Comparison of ENCODE assay signal across 15 cellular contexts in the genomic region with DNA sequence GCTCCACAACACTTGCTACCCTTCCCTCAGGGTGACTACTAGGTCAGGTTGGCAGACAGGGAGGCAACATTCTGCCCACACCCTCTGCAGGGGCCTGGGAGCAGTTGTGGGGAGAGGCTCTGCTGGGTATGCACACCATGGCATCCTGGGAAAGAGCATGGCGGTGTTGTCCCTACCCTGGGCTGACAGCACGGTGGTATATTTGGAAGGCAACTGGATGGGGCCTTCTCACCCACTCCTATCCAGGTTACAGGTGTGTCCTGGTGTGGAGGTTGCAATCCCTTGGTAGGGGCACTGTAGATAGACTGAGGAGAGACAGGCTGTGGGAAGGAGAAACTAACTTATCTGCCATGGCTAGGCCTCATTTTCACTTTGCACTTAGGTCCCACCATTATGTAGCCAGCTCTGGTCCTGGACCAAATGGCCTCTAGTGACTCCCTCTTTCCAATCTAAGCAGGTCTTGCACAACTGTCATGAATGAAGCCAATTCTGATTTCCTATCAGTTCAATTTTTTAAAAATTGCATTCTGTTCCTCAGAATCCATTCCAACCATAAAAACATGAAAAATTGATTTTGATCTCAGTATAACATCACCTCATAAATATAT. TPM values are rescaled to one million over a fixed set of nuclear protein-coding genes. Genes with fewer than 3 reads are reported as not detected.
DNase-seq lines count a peak whose midpoint lies in the region; ATAC-seq and TF ChIP-seq lines count a peak whose summit lies in the region.
"Had no signal": no experiment of that assay in that cellular context is flagged by ENCODE, and none has a peak within 500 bp of the region (broad histone marks: within the 10 kb centered on the region; RNA-seq: fewer than 3 reads in every experiment).

No MANE protein-coding gene starts in this region.

- H3K27me3 ChIP-seq in CD4-positive, alpha-beta memory T cell (ENCODE audit: insufficient read depth, low read length), result no peaks in the 10 kb centered on the region
- H3K27me3 ChIP-seq in Panc1 (ENCODE audit: control insufficient read depth, insufficient read depth, low read length) (no peaks in the 10 kb centered on the region), gastrocnemius medialis (no peaks in the 10 kb centered on the region)
- H3K27me3 ChIP-seq: SJSA1, transverse colon had no signal

- H3K4me3 ChIP-seq in CD4-positive, alpha-beta memory T cell (ENCODE audit: low read length in 2 of 2), result no peak overlapping the region
- H3K4me3 ChIP-seq in Panc1 (ENCODE audit: low read depth in 2 of 2, low read length in 2 of 2) (no peak overlapping the region), gastrocnemius medialis (no peak overlapping the region)
- H3K4me3 ChIP-seq: SJSA1, transverse colon had no signal

- TF ChIP-seq POLR2A in gastrocnemius medialis (IDR thresholded peaks at IDR 0.05), result no peak

- H3K4me1 Mint-ChIP-seq in CD4-positive, alpha-beta memory T cell, result peaks cover 66 to 94% (median 79%) of the 10 kb centered on the region in 4 donors
- H3K4me1 Mint-ChIP-seq in immature natural killer cell, result peaks cover 52 to 65% of the 10 kb centered on the region in 2 donors
- peaks cover 74% of the 10 kb centered on the region for H3K4me1 Mint-ChIP-seq in stimulated activated effector memory CD8-positive, alpha-beta T cell treated with anti-CD3 and anti-CD28 coated beads, Interleukin-12 subunit alpha, Interleukin-12 subunit beta, amount 100 ng/mL, for 72 hours

- POLR2A ChIA-PET in CD4-positive, alpha-beta memory T cell (lab: Charles Lee; ENCODE audit: partially characterized antibody), result interaction anchor here (0.6 to 13.5 kb wide), 4 partner anchors 41 to 164 kb away, joined by 3 to 253 read pairs (median 84); a partner anchor contains a TSS
- POLR2A ChIA-PET in Panc1 (lab: Charles Lee), result no interaction called here

- H3K9me3 Mint-ChIP-seq in CD4-positive, alpha-beta memory T cell, result peaks cover 0 to 2% (median 0%) of the 10 kb centered on the region in 8 donors
- no peaks in the 10 kb centered on the region for H3K9me3 Mint-ChIP-seq in immature natural killer cell
- H3K9me3 Mint-ChIP-seq in stimulated activated effector memory CD8-positive, alpha-beta T cell treated with anti-CD3 and anti-CD28 coated beads, Interleukin-12 subunit alpha, Interleukin-12 subunit beta, amount 100 ng/mL, for 72 hours, result no peaks in the 10 kb centered on the region

- H3K4me1 ChIP-seq in CD4-positive, alpha-beta memory T cell (ENCODE audit: insufficient read depth, low read length), result peaks cover 82% of the 10 kb centered on the region
- H3K4me1 ChIP-seq in Panc1 (ENCODE audit: control insufficient read depth, insufficient read depth, low read length) (peaks cover 38% of the 10 kb centered on the region), gastrocnemius medialis (peaks cover 28 to 30% of the 10 kb centered on the region in 2 donors)

- H3K9me3 ChIP-seq in CD4-positive, alpha-beta memory T cell (ENCODE audit: control insufficient read depth in 1 of 2, low read length in 2 of 2), result no peaks in the 10 kb centered on the region
- H3K9me3 ChIP-seq in Panc1 (ENCODE audit: control insufficient read depth, insufficient read depth, low read depth, low read length), result peaks cover 3% of the 10 kb centered on the region; the same call in 1 of the 2 replicates
- H3K9me3 ChIP-seq in gastrocnemius medialis, result no peaks in the 10 kb centered on the region
- H3K9me3 ChIP-seq: SJSA1, transverse colon had no signal

- TF ChIP-seq CTCF in Panc1 (IDR thresholded peaks at IDR 0.05) (no peak), gastrocnemius medialis (IDR thresholded peaks at IDR 0.05 in 4 of 5, conservative IDR thresholded peaks at IDR 0.05 in 1 of 5) (no peak)

- intact Hi-C loops in CD4-positive, alpha-beta memory T cell (cut with micrococcal nuclease), result loop anchor here (5.0 kb wide), 2 partner anchors 152 to 168 kb away; a partner anchor contains a TSS
- intact Hi-C loops in Panc1 (cut with micrococcal nuclease; ENCODE audit: unreplicated experiment), result loop anchor here (5.0 kb wide), 2 partner anchors 57 to 73 kb away; no protein-coding TSS in a partner anchor
- intact Hi-C loops in gastrocnemius medialis (cut with DNase I; ENCODE audit: low total_unique reads), result no loop called here

- peak in 1 of 5 donors; percentile 33 for DNase-seq in CD4-positive, alpha-beta memory T cell
- DNase-seq in Panc1 (ENCODE audit: low read depth, low spot score) (no peak), immature natural killer cell (no peak), occipital lobe (lab: John Stamatoyannopoulos, UW) (no peak), gastrocnemius medialis (no peak)
- DNase-seq in stimulated activated effector memory CD8-positive, alpha-beta T cell treated with anti-CD3 and anti-CD28 coated beads, Interleukin-12 subunit alpha, Interleukin-12 subunit beta, amount 100 ng/mL, for 72 hours (ENCODE audit: low spot score in 2 of 2), result no peak
- DNase-seq: activated CD8-positive, alpha-beta memory T cell treated with anti-CD3 and anti-CD28 coated beads for 24 hours; activated effector memory CD4-positive, alpha-beta T cell treated with anti-CD3 and anti-CD28 coated beads, Interleukin-2, amount 50 U/mL, for 16 hours; NCI-H1105 treated with DMSO at 0.1 percent for 48 hours; NCI-H2227 treated with DMSO at 0.1 percent for 48 hours; transverse colon had no signal

- peak overlapping the region; percentile 97 for H3K27ac ChIP-seq in CD4-positive, alpha-beta memory T cell (ENCODE audit: low read depth, low read length)
- H3K27ac ChIP-seq in Panc1 (ENCODE audit: low read length) (peak overlapping the region; percentile 98), gastrocnemius medialis (no peak overlapping the region)

- in situ Hi-C loops in Panc1 (cut with HindIII; ENCODE audit: low pct_unique_long_range_greater_than_20kb, low sequenced_read_pairs) (no loop called here), gastrocnemius medialis (cut with MboI; ENCODE audit: low sequenced_read_pairs in 4 of 4) (no loop called here)

- peak overlapping the region; percentile 94 to 99 (median 98) for H3K27ac Mint-ChIP-seq in CD4-positive, alpha-beta memory T cell
- H3K27ac Mint-ChIP-seq in immature natural killer cell, result peak overlapping the region; percentile 39 to 83 (median 65)
- H3K27ac Mint-ChIP-seq in stimulated activated effector memory CD8-positive, alpha-beta T cell treated with anti-CD3 and anti-CD28 coated beads, Interleukin-12 subunit alpha, Interleukin-12 subunit beta, amount 100 ng/mL, for 72 hours, result peak overlapping the region; percentile 93

- no TSS peak for BruUV-seq in Panc1 (replicated peaks; lab: Mats Ljungman, UMichigan)

- ATAC-seq in Panc1 (no peak), SK-N-SH treated with all-trans-retinoic acid at 6 μM for 48 hours (no peak), gastrocnemius medialis (no peak), HG03095 (IDR thresholded peaks at IDR 0.05; ENCODE audit: unreplicated experiment) (no peak)
- no peak for ATAC-seq in stimulated activated effector memory CD8-positive, alpha-beta T cell treated with anti-CD3 and anti-CD28 coated beads, Interleukin-12 subunit alpha, Interleukin-12 subunit beta, amount 100 ng/mL, for 72 hours

- H3K36me3 Mint-ChIP-seq in CD4-positive, alpha-beta memory T cell, result no peaks in the 10 kb centered on the region
- H3K36me3 Mint-ChIP-seq in immature natural killer cell, result peaks cover 0 to 6% (median 0%) of the 10 kb centered on the region in 3 donors
- H3K36me3 Mint-ChIP-seq in stimulated activated effector memory CD8-positive, alpha-beta T cell treated with anti-CD3 and anti-CD28 coated beads, Interleukin-12 subunit alpha, Interleukin-12 subunit beta, amount 100 ng/mL, for 72 hours, result peaks cover 12% of the 10 kb centered on the region
- H3K36me3 Mint-ChIP-seq: brain had no signal

- H3K27me3 Mint-ChIP-seq in CD4-positive, alpha-beta memory T cell, result no peaks in the 10 kb centered on the region
- H3K27me3 Mint-ChIP-seq in immature natural killer cell (ENCODE audit: low read depth in 3 of 3), result peaks cover 0 to 27% (median 10%) of the 10 kb centered on the region in 3 donors

- CTCF ChIA-PET in CD4-positive, alpha-beta memory T cell (lab: Charles Lee; ENCODE audit: partially characterized antibody), result interaction anchor here (1.3 kb wide), 1 partner anchor 38 kb away, joined by 4 read pairs; no protein-coding TSS in a partner anchor
- CTCF ChIA-PET in Panc1 (lab: Charles Lee), result no interaction called here

- peak overlapping the region in 4 of 8 donors; percentile 43 to 90 (median 62) for H3K4me3 Mint-ChIP-seq in CD4-positive, alpha-beta memory T cell
- no peak overlapping the region for H3K4me3 Mint-ChIP-seq in immature natural killer cell
- H3K4me3 Mint-ChIP-seq in stimulated activated effector memory CD8-positive, alpha-beta T cell treated with anti-CD3 and anti-CD28 coated beads, Interleukin-12 subunit alpha, Interleukin-12 subunit beta, amount 100 ng/mL, for 72 hours, result no peak overlapping the region
- H3K4me3 Mint-ChIP-seq: brain had no signal

- no peaks in the 10 kb centered on the region for H3K36me3 ChIP-seq in CD4-positive, alpha-beta memory T cell (ENCODE audit: insufficient read depth, low read length)
- H3K36me3 ChIP-seq in Panc1 (ENCODE audit: control insufficient read depth, insufficient read depth, low read length) (no peaks in the 10 kb centered on the region), gastrocnemius medialis (no peaks in the 10 kb centered on the region)
- H3K36me3 ChIP-seq: SJSA1, transverse colon had no signal

TF ChIP-seq in SK-N-SH treated with all-trans-retinoic acid at 6 μM for 48 hours, 23 proteins besides CTCF, POLR2A, EP300 and RAD21 (continues in another document):
- TF ChIP-seq, protein P1, sequence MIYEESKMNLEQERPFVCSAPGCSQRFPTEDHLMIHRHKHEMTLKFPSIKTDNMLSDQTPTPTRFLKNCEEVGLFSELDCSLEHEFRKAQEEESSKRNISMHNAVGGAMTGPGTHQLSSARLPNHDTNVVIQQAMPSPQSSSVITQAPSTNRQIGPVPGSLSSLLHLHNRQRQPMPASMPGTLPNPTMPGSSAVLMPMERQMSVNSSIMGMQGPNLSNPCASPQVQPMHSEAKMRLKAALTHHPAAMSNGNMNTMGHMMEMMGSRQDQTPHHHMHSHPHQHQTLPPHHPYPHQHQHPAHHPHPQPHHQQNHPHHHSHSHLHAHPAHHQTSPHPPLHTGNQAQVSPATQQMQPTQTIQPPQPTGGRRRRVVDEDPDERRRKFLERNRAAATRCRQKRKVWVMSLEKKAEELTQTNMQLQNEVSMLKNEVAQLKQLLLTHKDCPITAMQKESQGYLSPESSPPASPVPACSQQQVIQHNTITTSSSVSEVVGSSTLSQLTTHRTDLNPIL (CRISPR knock-in tag; IDR thresholded peaks at IDR 0.05; ENCODE audit: low read depth), result no peak

RNA-seq across cellular contexts. Expression of a gene that starts 54.0 kb away (rescaled TPM):
- total RNA-seq in CD4-positive, alpha-beta memory T cell, result 100 to 1,000 TPM; 808 to 809 TPM
- 100 to 1,000 TPM; 390 to 554 TPM for polyA plus RNA-seq in CD4-positive, alpha-beta memory T cell
- 1,819 TPM for total RNA-seq in Panc1 (2021; ENCODE audit: unreplicated experiment)
- 1,270 TPM for polyA plus RNA-seq in Panc1 (2012; ENCODE audit: insufficient read length)
- 100 to 1,000 TPM; 213 to 247 (median 216) TPM for polyA plus RNA-seq in immature natural killer cell
- total RNA-seq in occipital lobe, result 6.2 TPM
- total RNA-seq in gastrocnemius medialis, result 10 to 100 TPM; 19.5 to 32.5 (median 29.2) TPM

Comparison
In these comparisons a context has a peak if more than half of its experiments do, and no peak if none do; other contexts are left out.
1. H3K27ac ChIP-seq: peak in CD4-positive, alpha-beta memory T cell (single experiment) and Panc1 (single experiment); none in gastrocnemius medialis (0 of 4).
2. RNA of a gene that starts 54.0 kb away (total RNA-seq): 1,819 TPM in Panc1 (single experiment) and 808 to 809 TPM in CD4-positive, alpha-beta memory T cell; 19.5 to 32.5 TPM in gastrocnemius medialis and 6.2 TPM in occipital lobe (single experiment); every median in the first group is over 10 times any median in the second.
3. Peak in every context shown above with its lines, with median percentiles within 50 percentile points of each other: H3K27ac Mint-ChIP-seq.